8 cellular contexts compared by ENCODE assay signal in the genomic region with DNA sequence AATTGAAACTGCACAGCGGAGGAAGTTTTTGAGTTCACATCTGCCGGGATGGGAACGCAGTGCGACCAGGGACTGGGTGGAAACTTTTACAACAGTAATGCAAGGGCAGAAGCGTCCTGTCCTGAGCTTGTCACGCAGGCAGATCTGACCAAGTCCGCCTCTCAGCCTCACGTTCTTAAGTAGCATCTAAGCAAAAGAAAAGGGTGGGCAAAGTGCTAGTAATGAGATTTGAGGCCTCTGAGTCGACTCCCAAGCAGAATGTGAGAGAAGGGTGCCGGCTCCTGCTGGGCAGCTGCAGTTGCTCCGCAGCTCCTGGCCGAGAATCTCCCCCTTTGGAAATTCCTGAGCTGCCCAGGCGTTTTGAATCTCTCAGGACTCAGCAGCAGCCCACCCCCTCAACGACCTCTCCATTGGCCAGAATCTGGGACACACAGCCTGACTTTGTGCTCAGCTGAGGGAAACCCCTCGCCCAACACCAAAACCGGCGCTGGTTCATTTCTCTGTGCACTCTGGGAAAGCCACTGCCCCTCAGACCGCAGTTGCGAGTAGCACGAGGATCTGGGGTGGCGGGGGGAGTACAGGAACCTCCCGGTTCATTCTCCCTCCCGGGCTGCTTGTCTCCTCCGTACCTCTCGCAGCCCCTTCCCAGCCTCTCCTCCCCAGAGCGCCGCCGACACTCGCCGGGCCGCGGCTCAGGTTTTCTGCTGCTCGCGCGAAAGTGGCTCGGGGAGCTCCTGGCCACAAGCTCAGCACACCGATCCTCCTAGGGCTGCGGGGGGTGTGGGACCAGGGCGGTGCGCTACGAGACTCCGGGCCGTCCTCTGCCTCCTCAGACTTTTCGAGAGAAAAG. TPM values are rescaled to one million over a fixed set of nuclear protein-coding genes. Genes with fewer than 3 reads are reported as not detected.
DNase-seq lines count a peak whose midpoint lies in the region; ATAC-seq, FAIRE-seq and TF ChIP-seq lines count a peak whose summit lies in the region.

No MANE protein-coding gene starts in this region.

- no peak for TF ChIP-seq EP300 in ovary (IDR thresholded peaks at IDR 0.05)

- TF ChIP-seq CTCF in ovary (IDR thresholded peaks at IDR 0.05) = no peak

- FAIRE-seq in urothelium cell line (lab: Jason Lieb, UNC) = no peak

- H3K27ac ChIP-seq in ovary = peak overlapping the region; percentile 16 to 25

- 1 to 2% (median 2%) methylated on average over 44 of the region's 44 CpGs for WGBS in ovary, 3 donors

- H3K36me3 ChIP-seq in ovary = no peaks in the 10 kb centered on the region

- H3K27me3 ChIP-seq in ovary = no peaks in the 10 kb centered on the region

- intact Hi-C loops in ovary (cut with DNase I) = loop anchor here in 1 of 4 donors (10.0 kb wide), 1 partner anchor 311 kb away; no protein-coding TSS in a partner anchor

- no peak for TF ChIP-seq POLR2A in ovary (IDR thresholded peaks at IDR 0.05)

- DNase-seq in NCI-H82 treated with DMSO at 0.1 percent for 48 hours (lab: John Stamatoyannopoulos, UW; ENCODE audit: unreplicated experiment) (peak; percentile 61), germinal center (ENCODE audit: low spot score) (peak; percentile 15), ovary (peak; percentile 23 to 58 (median 32)), urothelium cell line (ENCODE audit: low spot score) (peak; percentile 46), SKM-1 (lab: John Stamatoyannopoulos, UW; ENCODE audit: unreplicated experiment) (no peak)
- peak; percentile 67 for DNase-seq in activated effector memory CD4-positive, alpha-beta T cell treated with Interleukin-2 at 50 U/mL for 16 hours

- peaks cover 4% of the 10 kb centered on the region for H3K4me1 ChIP-seq in ovary (ENCODE audit: insufficient read depth)

- peak overlapping the region; percentile 60 for H3K4me3 ChIP-seq in ovary

- H3K9me3 ChIP-seq in ovary = no peaks in the 10 kb centered on the region

- ATAC-seq in GM18508 (IDR thresholded peaks at IDR 0.05; ENCODE audit: insufficient read depth, unreplicated experiment) = peak; percentile 59
- peak; percentile 63 for ATAC-seq in HG02642 (IDR thresholded peaks at IDR 0.05; ENCODE audit: poor library complexity, unreplicated experiment)

RNA-seq across cellular contexts. Expression of gene S1PR1, which starts 0.9 kb away (rescaled TPM):
- total RNA-seq in ovary = 10 to 100 TPM in 3 of 7 donors, 1 to 10 TPM in 4; 8.0 to 26.2 (median 8.8) TPM
- 10 to 100 TPM; 25.8 to 27.8 TPM for polyA plus RNA-seq in ovary
